In genomic region chr10:110644598-110645462, GRCh38 we compare ENCODE assay signal across 9 cellular contexts. TPM values are rescaled to one million over a fixed set of nuclear protein-coding genes. Genes with fewer than 3 reads are reported as not detected.
DNase-seq lines count a peak whose midpoint lies in the region; ATAC-seq, FAIRE-seq and TF ChIP-seq lines count a peak whose summit lies in the region.
"Had no signal": no experiment of that assay in that cellular context is flagged by ENCODE, and none has a peak within 500 bp of the region (broad histone marks: within the 10 kb centered on the region; RNA-seq: fewer than 3 reads in every experiment).

No MANE protein-coding gene starts in this region.

- DNase-seq in left ventricle myocardium inferior (no peak), Right ventricle myocardium superior (no peak), astrocyte of the hippocampus (ENCODE audit: low read depth, low spot score) (peak; percentile 40), mesothelial cell of epicardium (ENCODE audit: low spot score in 2 of 2, unreplicated experiment in 2 of 2) (no peak), aorta (no peak), H54 (ENCODE audit: insufficient read length, low spot score) (no peak), GF-D8 (lab: John Stamatoyannopoulos, UW) (no peak), NCI-H146 (lab: John Stamatoyannopoulos, UW) (no peak)
- DNase-seq: NCI-H345 had no signal

- H3K27me3 ChIP-seq in left ventricle myocardium inferior (ENCODE audit: low read depth) (peaks cover 67% of the 10 kb centered on the region), aorta (ENCODE audit: control insufficient read depth in 1 of 2, insufficient read depth in 2 of 2, low read length in 1 of 2) (no peaks in the 10 kb centered on the region)

- no peak for TF ChIP-seq POLR2A in H54 (IDR thresholded peaks at IDR 0.05; ENCODE audit: low read depth, low read length)

- FAIRE-seq in H54 (lab: Jason Lieb, UNC) = no peak

- H3K4me1 ChIP-seq in left ventricle myocardium inferior = peaks cover 37% of the 10 kb centered on the region
- H3K4me1 ChIP-seq in aorta (ENCODE audit: control insufficient read depth in 1 of 2, insufficient read depth in 2 of 2, low read length in 2 of 2) = peaks cover 0 to 2% of the 10 kb centered on the region in 2 donors

- H3K9me3 Mint-ChIP-seq in mesothelial cell of epicardium = no peaks in the 10 kb centered on the region

- H3K27ac ChIP-seq in left ventricle myocardium inferior (replicated peaks) (peak overlapping the region; percentile 90), aorta (ENCODE audit: low read depth in 1 of 2, low read length in 2 of 2) (peak overlapping the region; percentile 38 to 68)

- H3K36me3 ChIP-seq in left ventricle myocardium inferior = no peaks in the 10 kb centered on the region
- no peaks in the 10 kb centered on the region for H3K36me3 ChIP-seq in aorta (ENCODE audit: control insufficient read depth in 1 of 2, insufficient read depth in 2 of 2, low read length in 1 of 2)

- H3K4me1 Mint-ChIP-seq in mesothelial cell of epicardium = peaks cover 72% of the 10 kb centered on the region

- H3K36me3 Mint-ChIP-seq in mesothelial cell of epicardium = no peaks in the 10 kb centered on the region

- H3K27me3 Mint-ChIP-seq in mesothelial cell of epicardium (ENCODE audit: low read depth) = peaks cover 5% of the 10 kb centered on the region

- no peak for ATAC-seq in Right ventricle myocardium superior (ENCODE audit: poor library complexity)
- no peak for ATAC-seq in aorta (ENCODE audit: low FRiP score)

- H3K4me3 Mint-ChIP-seq in mesothelial cell of epicardium = peak overlapping the region; percentile 86

- peak overlapping the region; percentile 75 for H3K4me3 ChIP-seq in left ventricle myocardium inferior
- peak overlapping the region; percentile 71 to 94 for H3K4me3 ChIP-seq in aorta (ENCODE audit: low read length in 2 of 2)

- TF ChIP-seq CTCF in left ventricle myocardium inferior (IDR thresholded peaks at IDR 0.05; ENCODE audit: borderline replicate concordance) (no peak), mesothelial cell of epicardium (IDR thresholded peaks at IDR 0.05; ENCODE audit: unreplicated experiment) (no peak)

- intact Hi-C loops in left ventricle myocardium inferior (cut with micrococcal nuclease) = no loop called here
- intact Hi-C loops in Right ventricle myocardium superior (cut with DNase I) = loop anchor here (5.0 kb wide), 1 partner anchor 37 kb away; no protein-coding TSS in a partner anchor
- intact Hi-C loops in aorta (cut with DNase I) = loop anchor here in 1 of 2 donors (1.0 kb wide), 1 partner anchor 34 kb away; no protein-coding TSS in a partner anchor

- H3K9me3 ChIP-seq in left ventricle myocardium inferior (replicated peaks) = no peaks in the 10 kb centered on the region
- H3K9me3 ChIP-seq in aorta (ENCODE audit: control insufficient read depth, low read length) = no peaks in the 10 kb centered on the region

- WGBS in aorta, 2 donors = 11 to 16% methylated on average over 27 to 31 of the region's 31 CpGs

- peak overlapping the region; percentile 95 for H3K27ac Mint-ChIP-seq in mesothelial cell of epicardium

RNA-seq across cellular contexts. Expression of gene RBM20, which starts 0.7 kb away (rescaled TPM):
- 101 TPM for total RNA-seq in left ventricle myocardium inferior
- total RNA-seq in Right ventricle myocardium superior = 103 TPM
- 20.5 to 23.3 TPM (median 20.7 TPM) in 3 replicates for total RNA-seq in mesothelial cell of epicardium
- 10 to 100 TPM in 1 of 2 donors, 1 to 10 TPM in 1; 9.9 to 11.2 TPM for total RNA-seq in aorta
- polyA plus RNA-seq in aorta = 1 to 10 TPM; 2.9 to 6.0 TPM
